In genomic region chr2:45691152-45691551, GRCh38 we compare ENCODE assay signal across 11 cellular contexts. TPM values are rescaled to one million over a fixed set of nuclear protein-coding genes. Genes with fewer than 3 reads are reported as not detected.
DNase-seq lines count a peak whose midpoint lies in the region; ATAC-seq, FAIRE-seq and TF ChIP-seq lines count a peak whose summit lies in the region.
"Had no signal": no experiment of that assay in that cellular context is flagged by ENCODE, and none has a peak within 500 bp of the region (broad histone marks: within the 10 kb centered on the region; RNA-seq: fewer than 3 reads in every experiment).

No MANE protein-coding gene starts in this region.

- H3K4me1 Mint-ChIP-seq in Calu3 (ENCODE audit: low read depth, unreplicated experiment): peaks cover 8% of the 10 kb centered on the region

- no peaks in the 10 kb centered on the region for H3K36me3 Mint-ChIP-seq in Calu3 (ENCODE audit: insufficient read depth, unreplicated experiment)
- H3K36me3 Mint-ChIP-seq: mesothelial cell of epicardium had no signal

- DNase-seq in GM19239 (ENCODE audit: insufficient read length, low spot score) (no peak), cerebellar cortex (ENCODE audit: low spot score) (peak; percentile 25), SHP77 (lab: John Stamatoyannopoulos, UW) (no peak), Calu3 (no peak), CD1c-positive myeloid dendritic cell (ENCODE audit: extremely low spot score) (no peak)
- no peak for DNase-seq in activated CD8-positive, alpha-beta memory T cell treated with anti-CD3 and anti-CD28 coated beads for 24 hours
- DNase-seq: SW 1271 had no signal

- peak overlapping the region; percentile 52 for H3K4me3 ChIP-seq in BLaER1
- H3K4me3 ChIP-seq: vagina had no signal

- H3K4me3 Mint-ChIP-seq in Calu3 (ENCODE audit: low read depth, unreplicated experiment): no peak overlapping the region
- H3K4me3 Mint-ChIP-seq: mesothelial cell of epicardium had no signal

- no TSS peak for BruUV-seq in Calu3 (replicated peaks; lab: Mats Ljungman, UMichigan)

- no peaks in the 10 kb centered on the region for H3K9me3 ChIP-seq in BLaER1
- H3K9me3 ChIP-seq: vagina had no signal

- H3K27ac Mint-ChIP-seq in Calu3 (ENCODE audit: unreplicated experiment): no peak overlapping the region
- H3K27ac Mint-ChIP-seq: mesothelial cell of epicardium had no signal

- no peak for TF ChIP-seq CTCF in Calu3 (IDR thresholded peaks at IDR 0.05; ENCODE audit: unreplicated experiment)

- CTCF ChIA-PET in Calu3 (lab: Charles Lee): no interaction called here

- peak; percentile 65 for ATAC-seq in HG03039 (IDR thresholded peaks at IDR 0.05; ENCODE audit: unreplicated experiment)

- no peaks in the 10 kb centered on the region for H3K9me3 Mint-ChIP-seq in Calu3 (ENCODE audit: low read depth, unreplicated experiment)
- H3K9me3 Mint-ChIP-seq: mesothelial cell of epicardium had no signal

- peak overlapping the region; percentile 92 for H3K4me2 ChIP-seq in BLaER1

- no peaks in the 10 kb centered on the region for H3K27me3 Mint-ChIP-seq in Calu3 (ENCODE audit: unreplicated experiment)

- peak; percentile 91 for FAIRE-seq in GM19239 (lab: Jason Lieb, UNC)

- peaks cover 100% of the 10 kb centered on the region for H3K4me1 ChIP-seq in BLaER1

- peak overlapping the region; percentile 59 for H3K9ac ChIP-seq in BLaER1

- intact Hi-C loops in Calu3 (cut with micrococcal nuclease; ENCODE audit: unreplicated experiment): no loop called here

- H4K20me1 ChIP-seq in BLaER1: peaks cover 94% of the 10 kb centered on the region

- H3K36me3 ChIP-seq in BLaER1: peaks cover 2% of the 10 kb centered on the region; the same call in 1 of the 2 replicates
- H3K36me3 ChIP-seq: vagina had no signal

- H3K27me3 ChIP-seq in BLaER1: no peaks in the 10 kb centered on the region
- H3K27me3 ChIP-seq: vagina had no signal

- H3K27ac ChIP-seq in BLaER1: peak overlapping the region; percentile 75
- H3K27ac ChIP-seq: vagina had no signal

RNA-seq across cellular contexts. Expression of gene PRKCE, which starts 39.7 kb away (rescaled TPM):
- total RNA-seq in Calu3 (2022): 17.7 and 20.6 TPM in 2 replicates
